ENCODE assay signal across 26 cellular contexts in genomic region chr2:200419325-200419724, GRCh38.
"Had no signal": no experiment of that assay in that cellular context is flagged by ENCODE, and none has a peak within 500 bp of the region (broad histone marks: within the 10 kb centered on the region; RNA-seq: fewer than 3 reads in every experiment).

No MANE protein-coding gene starts in this region.

- H3K9me3 Mint-ChIP-seq: activated B cell treated with CpG ODN at 0.5 μM for 24 hours; activated CD8-positive, alpha-beta T cell treated with anti-CD3 and anti-CD28 coated beads for 36 hours; activated naive CD4-positive, alpha-beta T cell treated with anti-CD3 and anti-CD28 coated beads, Interleukin-2, amount 10 ng/mL, durations not matched to agents 7 days and 5 days; activated naive CD8-positive, alpha-beta T cell treated with anti-CD3 and anti-CD28 coated beads for 36 hours; activated T-cell treated with anti-CD3 and anti-CD28 coated beads, Interleukin-2, amount 50 U/mL, for 72 hours; activated T-helper 2 cell treated with anti-CD3 and anti-CD28 coated beads, Interferon-gamma antibody, Interleukin-2, Interleukin-4, amounts not matched to agents 10 μg/mL and 5 μg/mL and 100 μg/mL, durations not matched to agents 14 hours and 24 hours and 36 hours; T-helper 1 cell treated with Interleukin-12 subunit alpha and Interleukin-12 subunit beta and Interleukin-4 antibody, amounts not matched to agents 30 μg/mL and 1 μg/mL, for 36 hours had no signal

- H3K27ac ChIP-seq: KMS-11, Peyer's patch, RWPE1, SJSA1 had no signal

- H3K4me1 ChIP-seq: Peyer's patch, SJSA1 had no signal

- ATAC-seq: activated CD8-positive, alpha-beta T cell treated with anti-CD3 and anti-CD28 coated beads for 36 hours; activated T-cell treated with anti-CD3 and anti-CD28 coated beads, Interleukin-2, amount 50 U/mL, for 72 hours; SK-N-SH treated with all-trans-retinoic acid at 6 μM for 48 hours had no signal

- H3K27ac Mint-ChIP-seq: activated B cell treated with CpG ODN at 0.5 μM for 24 hours; activated CD8-positive, alpha-beta T cell treated with anti-CD3 and anti-CD28 coated beads for 36 hours; activated naive CD4-positive, alpha-beta T cell treated with anti-CD3 and anti-CD28 coated beads, Interleukin-2, amount 10 ng/mL, durations not matched to agents 7 days and 5 days; activated naive CD8-positive, alpha-beta T cell treated with anti-CD3 and anti-CD28 coated beads for 36 hours; activated T-cell treated with anti-CD3 and anti-CD28 coated beads, Interleukin-2, amount 50 U/mL, for 72 hours; activated T-helper 2 cell treated with anti-CD3 and anti-CD28 coated beads, Interferon-gamma antibody, Interleukin-2, Interleukin-4, amounts not matched to agents 10 μg/mL and 5 μg/mL and 100 μg/mL, durations not matched to agents 14 hours and 24 hours and 36 hours; T-helper 1 cell treated with Interleukin-12 subunit alpha and Interleukin-12 subunit beta and Interleukin-4 antibody, amounts not matched to agents 30 μg/mL and 1 μg/mL, for 36 hours had no signal

- H3K36me3 Mint-ChIP-seq: activated naive CD8-positive, alpha-beta T cell treated with anti-CD3 and anti-CD28 coated beads for 36 hours had no signal

- H3K9ac ChIP-seq: KMS-11 had no signal

- H3K27me3 Mint-ChIP-seq: activated B cell treated with CpG ODN at 0.5 μM for 24 hours; activated CD8-positive, alpha-beta T cell treated with anti-CD3 and anti-CD28 coated beads for 36 hours; activated naive CD4-positive, alpha-beta T cell treated with anti-CD3 and anti-CD28 coated beads, Interleukin-2, amount 10 ng/mL, durations not matched to agents 7 days and 5 days; activated naive CD8-positive, alpha-beta T cell treated with anti-CD3 and anti-CD28 coated beads for 36 hours had no signal

- H3K4me3 Mint-ChIP-seq: activated B cell treated with CpG ODN at 0.5 μM for 24 hours; activated CD8-positive, alpha-beta T cell treated with anti-CD3 and anti-CD28 coated beads for 36 hours; activated naive CD4-positive, alpha-beta T cell treated with anti-CD3 and anti-CD28 coated beads, Interleukin-2, amount 10 ng/mL, durations not matched to agents 7 days and 5 days; activated naive CD8-positive, alpha-beta T cell treated with anti-CD3 and anti-CD28 coated beads for 36 hours; activated T-cell treated with anti-CD3 and anti-CD28 coated beads, Interleukin-2, amount 50 U/mL, for 72 hours; T-helper 1 cell treated with Interleukin-12 subunit alpha and Interleukin-12 subunit beta and Interleukin-4 antibody, amounts not matched to agents 30 μg/mL and 1 μg/mL, for 36 hours had no signal

- DNase-seq: activated B cell treated with CpG ODN at 0.5 μM for 24 hours; activated CD8-positive, alpha-beta memory T cell treated with anti-CD3 and anti-CD28 coated beads, Interleukin-2, amount 50 U/mL, for 4 hours; activated CD8-positive, alpha-beta T cell treated with anti-CD3 and anti-CD28 coated beads for 36 hours; activated gamma-delta T cell treated with Interleukin-2 at 50 U/mL for 16 hours; activated naive CD4-positive, alpha-beta T cell treated with anti-CD3 and anti-CD28 coated beads, Interleukin-2, amount 10 ng/mL, durations not matched to agents 7 days and 5 days; activated naive CD8-positive, alpha-beta T cell treated with anti-CD3 and anti-CD28 coated beads for 36 hours; activated T-cell treated with anti-CD3 and anti-CD28 coated beads, Interleukin-2, amount 50 U/mL, for 72 hours; cerebellar nuclear complex; NCI-H1092; NCI-H1417; NCI-H2029; NCI-H2107; NCI-H2171 treated with DMSO at 0.1 percent for 48 hours; NCI-H510A treated with DMSO at 0.1 percent for 48 hours; NCI-H69; NK-92 treated with Interleukin-12 subunit alpha and Interleukin-12 subunit beta, amount 100 ng/mL, for 24 hours; OCI-M1; Peyer's patch; Right ventricle myocardium superior; SW 1271 had no signal

- H3K27me3 ChIP-seq: Peyer's patch, SJSA1 had no signal

- H3K4me1 Mint-ChIP-seq: activated B cell treated with CpG ODN at 0.5 μM for 24 hours; activated naive CD8-positive, alpha-beta T cell treated with anti-CD3 and anti-CD28 coated beads for 36 hours had no signal

- H3K4me2 ChIP-seq: KMS-11 had no signal

- H3K4me3 ChIP-seq: Peyer's patch, SJSA1 had no signal

- H3K9me3 ChIP-seq: Peyer's patch, SJSA1 had no signal
